ENCODE assay signal across 10 cellular contexts in genomic region chr10:101233443-101233842, GRCh38. TPM values are rescaled to one million over a fixed set of nuclear protein-coding genes. Genes with fewer than 3 reads are reported as not detected.
"Had no signal": no experiment of that assay in that cellular context is flagged by ENCODE, and none has a peak within 500 bp of the region (broad histone marks: within the 10 kb centered on the region; RNA-seq: fewer than 3 reads in every experiment).

No MANE protein-coding gene starts in this region.

- FAIRE-seq: H54, HepG2 had no signal

- H3K36me3 Mint-ChIP-seq: IgD-negative memory B cell had no signal

- ATAC-seq: HepG2 had no signal

- DNase-seq: GOT3, H9, HCEC 1CT, HFFc6, KG1 had no signal

- H3K4me3 Mint-ChIP-seq: H9, HFFc6 had no signal

- H3K9me3 Mint-ChIP-seq: HFFc6 had no signal

- H3K27ac ChIP-seq: HL-60 had no signal

- H3K27ac Mint-ChIP-seq: H9, HFFc6 had no signal

RNA-seq across cellular contexts. Expression of gene LBX1, which starts 4.2 kb away (rescaled TPM):
- total RNA-seq: H9, HepG2, HFFc6, HT1080 had no signal
- polyA plus RNA-seq: HepG2, IgD-negative memory B cell had no signal
